In genomic region chr15:79105141-79105540, GRCh38 we compare ENCODE assay signal across 15 cellular contexts. TPM values are rescaled to one million over a fixed set of nuclear protein-coding genes. Genes with fewer than 3 reads are reported as not detected.
A peak's percentile ranks its signal among the peaks of the same experiment; 100 is the strongest.
DNase-seq lines count a peak whose midpoint lies in the region; ATAC-seq and TF ChIP-seq lines count a peak whose summit lies in the region.
"Had no signal": no experiment of that assay in that cellular context is flagged by ENCODE, and none has a peak within 500 bp of the region (broad histone marks: within the 10 kb centered on the region; RNA-seq: fewer than 3 reads in every experiment).

No MANE protein-coding gene starts in this region.

- H3K27ac ChIP-seq in endodermal cell (ENCODE audit: low read depth, low read length): no peak overlapping the region
- H3K27ac ChIP-seq in neuronal stem cell (replicated peaks; ENCODE audit: low read length): no peak overlapping the region
- no peak overlapping the region for H3K27ac ChIP-seq in vagina
- H3K27ac ChIP-seq: BLaER1, GM23248 had no signal

- H4K91ac ChIP-seq in neuronal stem cell (ENCODE audit: low read depth, low read length, poor library complexity): no peak overlapping the region

- H3K27ac Mint-ChIP-seq in activated CD8-positive, alpha-beta memory T cell treated with anti-CD3 and anti-CD28 coated beads, Interleukin-2, amount 10 ng/mL, durations not matched to agents 7 days and 5 days: no peak overlapping the region
- H3K27ac Mint-ChIP-seq in endodermal cell: no peak overlapping the region
- H3K27ac Mint-ChIP-seq: CD8-positive, alpha-beta T cell; HFFc6 had no signal

- no peak overlapping the region for H3K9ac ChIP-seq in endodermal cell (ENCODE audit: extremely low read depth, low read length, poor library complexity, severe bottlenecking)
- no peak overlapping the region for H3K9ac ChIP-seq in neuronal stem cell (ENCODE audit: low read depth, low read length, poor library complexity)
- H3K9ac ChIP-seq: BLaER1, GM23248 had no signal

- peak; percentile 21 for DNase-seq in activated CD8-positive, alpha-beta memory T cell treated with anti-CD3 and anti-CD28 coated beads for 24 hours
- DNase-seq in activated CD8-positive, alpha-beta memory T cell treated with anti-CD3 and anti-CD28 coated beads, Interleukin-2, amount 10 ng/mL, durations not matched to agents 7 days and 5 days: no peak
- DNase-seq in endodermal cell (peak; percentile 11), neuronal stem cell (ENCODE audit: low spot score) (no peak), vagina (ENCODE audit: extremely low spot score in 2 of 2) (peak; percentile 44 to 93)
- no peak for DNase-seq in stimulated activated CD4-positive, alpha-beta T cell treated with anti-CD3 and anti-CD28 coated beads, Interleukin-15, amount 100 ng/mL, for 24 hours
- DNase-seq: 8988T, DMS 273 treated with DMSO at 0.1 percent for 48 hours, GM23248, HFFc6 had no signal

- no peak for TF ChIP-seq POLR2A in vagina (IDR thresholded peaks at IDR 0.05)

- 92 to 93% methylated on average over 2 to 4 of the region's 4 CpGs for WGBS in endodermal cell (ENCODE audit: insufficient coverage in 1 of 2, insufficient read length in 1 of 2), 2 experiments
- no CpG with 5 or more reads among the region's 4 CpGs for WGBS in neuronal stem cell (ENCODE audit: extremely low coverage in 2 of 2, insufficient read length in 2 of 2, insufficient replicate concordance in 1 of 2), 2 donors

- no peak overlapping the region for H3K18ac ChIP-seq in neuronal stem cell (ENCODE audit: low read length)

- no peak overlapping the region for H4K8ac ChIP-seq in neuronal stem cell (ENCODE audit: low read depth, low read length)

- H3K4me1 ChIP-seq in endodermal cell (ENCODE audit: control insufficient read depth, insufficient read depth, low read length): peaks cover 7% of the 10 kb centered on the region
- H3K4me1 ChIP-seq in neuronal stem cell (ENCODE audit: control insufficient read depth in 2 of 2, insufficient read depth in 1 of 2, low read depth in 1 of 2, low read length in 2 of 2): no peaks in the 10 kb centered on the region
- no peaks in the 10 kb centered on the region for H3K4me1 ChIP-seq in vagina

- H3K4ac ChIP-seq in neuronal stem cell (ENCODE audit: low read length): no peak overlapping the region

- H2BK12ac ChIP-seq in neuronal stem cell (ENCODE audit: low read length): no peak overlapping the region

- H3K4me2 ChIP-seq in neuronal stem cell (ENCODE audit: insufficient read depth, low read length, poor library complexity, severe bottlenecking): no peak overlapping the region
- H3K4me2 ChIP-seq: BLaER1 had no signal

- H3K4me1 Mint-ChIP-seq in activated CD8-positive, alpha-beta memory T cell treated with anti-CD3 and anti-CD28 coated beads, Interleukin-2, amount 10 ng/mL, durations not matched to agents 7 days and 5 days: no peaks in the 10 kb centered on the region
- H3K4me1 Mint-ChIP-seq in endodermal cell: peaks cover 4% of the 10 kb centered on the region

- no peaks in the 10 kb centered on the region for H3K9me3 Mint-ChIP-seq in activated CD8-positive, alpha-beta memory T cell treated with anti-CD3 and anti-CD28 coated beads, Interleukin-2, amount 10 ng/mL, durations not matched to agents 7 days and 5 days (ENCODE audit: low read depth)
- H3K9me3 Mint-ChIP-seq in endodermal cell: no peaks in the 10 kb centered on the region
- H3K9me3 Mint-ChIP-seq: HFFc6 had no signal

- H2AFZ ChIP-seq in neuronal stem cell (ENCODE audit: low read length): no peak overlapping the region
- H2AFZ ChIP-seq: GM23248 had no signal

- H2AK5ac ChIP-seq in neuronal stem cell (ENCODE audit: low read depth, low read length): no peak overlapping the region

- intact Hi-C loops in vagina (cut with DNase I): no loop called here

- H3K27me3 Mint-ChIP-seq in activated CD8-positive, alpha-beta memory T cell treated with anti-CD3 and anti-CD28 coated beads, Interleukin-2, amount 10 ng/mL, durations not matched to agents 7 days and 5 days: peaks cover 44% of the 10 kb centered on the region
- peaks cover 50% of the 10 kb centered on the region for H3K27me3 Mint-ChIP-seq in endodermal cell (ENCODE audit: insufficient read depth)

- H3K79me1 ChIP-seq in neuronal stem cell (ENCODE audit: low read depth, low read length): no peaks in the 10 kb centered on the region

- ATAC-seq in activated CD8-positive, alpha-beta memory T cell treated with anti-CD3 and anti-CD28 coated beads, Interleukin-2, amount 10 ng/mL, durations not matched to agents 7 days and 5 days: no peak
- ATAC-seq in HG03095 (IDR thresholded peaks at IDR 0.05; ENCODE audit: unreplicated experiment): no peak
- no peak for ATAC-seq in GM19351 (IDR thresholded peaks at IDR 0.05; ENCODE audit: unreplicated experiment)
- ATAC-seq: CD8-positive, alpha-beta T cell; HCT116 had no signal

- no peak overlapping the region for H2BK120ac ChIP-seq in neuronal stem cell (ENCODE audit: low read depth, low read length)

- no peak overlapping the region for H3K4me3 ChIP-seq in endodermal cell (ENCODE audit: low read length)
- no peak overlapping the region for H3K4me3 ChIP-seq in neuronal stem cell (ENCODE audit: low read length in 2 of 2)
- H3K4me3 ChIP-seq in vagina: no peak overlapping the region
- H3K4me3 ChIP-seq: BLaER1, GM23248 had no signal

- H2BK5ac ChIP-seq in neuronal stem cell (ENCODE audit: low read length): no peak overlapping the region

- no peaks in the 10 kb centered on the region for H3K36me3 Mint-ChIP-seq in activated CD8-positive, alpha-beta memory T cell treated with anti-CD3 and anti-CD28 coated beads, Interleukin-2, amount 10 ng/mL, durations not matched to agents 7 days and 5 days
- no peaks in the 10 kb centered on the region for H3K36me3 Mint-ChIP-seq in endodermal cell (ENCODE audit: low read depth)
- H3K36me3 Mint-ChIP-seq: CD8-positive, alpha-beta T cell had no signal

- H3K9me3 ChIP-seq in endodermal cell (ENCODE audit: control insufficient read depth, low read length) (no peaks in the 10 kb centered on the region), neuronal stem cell (replicated peaks in 1 of 2; ENCODE audit: control insufficient read depth in 2 of 2, insufficient read depth in 1 of 2, low read depth in 1 of 2, low read length in 2 of 2) (no peaks in the 10 kb centered on the region), vagina (no peaks in the 10 kb centered on the region)

- H2BK15ac ChIP-seq in neuronal stem cell (ENCODE audit: low read length): no peak overlapping the region

- CTCF ChIA-PET in activated CD8-positive, alpha-beta memory T cell treated with anti-CD3 and anti-CD28 coated beads, Interleukin-2, amount 10 ng/mL, durations not matched to agents 7 days and 5 days (lab: Charles Lee): no interaction called here

- H3K27me3 ChIP-seq in endodermal cell (ENCODE audit: control insufficient read depth, insufficient read depth, low read length, poor library complexity, severe bottlenecking): peaks cover 17% of the 10 kb centered on the region
- H3K27me3 ChIP-seq in neuronal stem cell (ENCODE audit: control insufficient read depth in 3 of 3, insufficient read depth in 3 of 3, low read depth in 1 of 3, low read length in 3 of 3): peaks cover 0 to 5% (median 0%) of the 10 kb centered on the region in 3 experiments
- no peaks in the 10 kb centered on the region for H3K27me3 ChIP-seq in vagina
- H3K27me3 ChIP-seq: BLaER1 had no signal

- H3K23ac ChIP-seq in neuronal stem cell (ENCODE audit: low read depth, low read length, poor library complexity): no peak overlapping the region

- no peak for TF ChIP-seq CTCF in endodermal cell (conservative IDR thresholded peaks at IDR 0.05)
- TF ChIP-seq CTCF in vagina (IDR thresholded peaks at IDR 0.05): no peak

- peak overlapping the region; percentile 56 for H3K14ac ChIP-seq in neuronal stem cell (ENCODE audit: low read length)

- H3K36me3 ChIP-seq in endodermal cell (ENCODE audit: control insufficient read depth, insufficient read depth, low read length) (no peaks in the 10 kb centered on the region), neuronal stem cell (replicated peaks in 1 of 2; ENCODE audit: control insufficient read depth in 2 of 2, insufficient read depth in 2 of 2, low read length in 2 of 2) (no peaks in the 10 kb centered on the region), vagina (no peaks in the 10 kb centered on the region)
- H3K36me3 ChIP-seq: BLaER1 had no signal

- H3K4me3 Mint-ChIP-seq in activated CD8-positive, alpha-beta memory T cell treated with anti-CD3 and anti-CD28 coated beads, Interleukin-2, amount 10 ng/mL, durations not matched to agents 7 days and 5 days: no peak overlapping the region
- no peak overlapping the region for H3K4me3 Mint-ChIP-seq in endodermal cell
- H3K4me3 Mint-ChIP-seq: CD8-positive, alpha-beta T cell; HFFc6 had no signal

RNA-seq across cellular contexts. Expression of gene RASGRF1, which starts 14.6 kb away (rescaled TPM):
- total RNA-seq in activated CD8-positive, alpha-beta memory T cell treated with anti-CD3 and anti-CD28 coated beads, Interleukin-2, amount 10 ng/mL, durations not matched to agents 7 days and 5 days: under 1 TPM in 1 of 2 experiments, not detected in 1; 0.02 TPM
- total RNA-seq in endodermal cell: under 1 TPM in 1 of 2 donors, not detected in 1; 0.20 TPM
- polyA plus RNA-seq in endodermal cell (2013, experiment 1 of 2): 0.07 TPM
- not detected for polyA plus RNA-seq in endodermal cell (2013, experiment 2 of 2)
- 0.07 TPM for polyA plus RNA-seq in neuronal stem cell (2013, experiment 1 of 2)
- polyA plus RNA-seq in neuronal stem cell (2013, experiment 2 of 2): 0.01 TPM
- not detected for total RNA-seq in vagina
- total RNA-seq: CD8-positive, alpha-beta T cell; GM23248 had no signal
- polyA plus RNA-seq: GM23248 had no signal

Comparison
In these comparisons a context has a peak if more than half of its experiments do, and no peak if none do; other contexts are left out.
1. DNase-seq: peak in activated CD8-positive, alpha-beta memory T cell treated with anti-CD3 and anti-CD28 coated beads for 24 hours (single experiment), endodermal cell (single experiment) and vagina (2 of 2); none in activated CD8-positive, alpha-beta memory T cell treated with anti-CD3 and anti-CD28 coated beads, Interleukin-2, amount 10 ng/mL, durations not matched to agents 7 days and 5 days (single experiment), neuronal stem cell (single experiment) and stimulated activated CD4-positive, alpha-beta T cell treated with anti-CD3 and anti-CD28 coated beads, Interleukin-15, amount 100 ng/mL, for 24 hours (single experiment).